8 cellular contexts compared by ENCODE assay signal in genomic region chr6:142943746-142944125, GRCh38. TPM values are rescaled to one million over a fixed set of nuclear protein-coding genes. Genes with fewer than 3 reads are reported as not detected.
DNase-seq lines count a peak whose midpoint lies in the region; FAIRE-seq and TF ChIP-seq lines count a peak whose summit lies in the region.

No MANE protein-coding gene starts in this region.

- POLR2A ChIA-PET in AG04450 (lab: Yijun Ruan, JAX): no interaction called here

- peak overlapping the region; percentile 99 for H3K4me3 ChIP-seq in AG04450 (ENCODE audit: low read depth, low read length)
- H3K4me3 ChIP-seq in Jurkat, Clone E6-1 (ENCODE audit: low read length): peak overlapping the region; percentile 88
- peak overlapping the region; percentile 83 to 99 for H3K4me3 ChIP-seq in esophagus (ENCODE audit: low read depth in 1 of 2, low read length in 2 of 2)

- no peak for FAIRE-seq in D721Med (lab: Jason Lieb, UNC)

- H3K27ac ChIP-seq in AG04450 (ENCODE audit: low read depth, low read length): peak overlapping the region; percentile 91
- peak overlapping the region; percentile 99 for H3K27ac ChIP-seq in esophagus (ENCODE audit: low read depth in 2 of 2, low read length in 1 of 2)

- TF ChIP-seq CTCF in AG04450 (IDR thresholded peaks at IDR 0.05; ENCODE audit: low read depth, low read length): no peak
- no peak for TF ChIP-seq CTCF in D721Med (IDR thresholded peaks at IDR 0.05; ENCODE audit: insufficient read depth, missing control alignments)

- CTCF ChIA-PET in AG04450 (lab: Charles Lee): interaction anchor here (0.9 to 3.3 kb wide), 7 partner anchors 10 to 247 kb away, joined by 3 to 9 read pairs (median 4); no protein-coding TSS in a partner anchor

- no peaks in the 10 kb centered on the region; the same call in 1 of the 2 replicates for H3K9me3 ChIP-seq in AG04450 (ENCODE audit: control insufficient read depth, insufficient read depth, low read length)
- no peaks in the 10 kb centered on the region for H3K9me3 ChIP-seq in esophagus (ENCODE audit: control insufficient read depth in 2 of 2, insufficient read depth in 1 of 2, low read depth in 1 of 2, low read length in 1 of 2)

- no peaks in the 10 kb centered on the region for H3K27me3 ChIP-seq in AG04450 (ENCODE audit: control insufficient read depth, insufficient read depth, low read length)
- no peaks in the 10 kb centered on the region for H3K27me3 ChIP-seq in esophagus (ENCODE audit: control insufficient read depth in 1 of 2, insufficient read depth in 2 of 2, low read length in 2 of 2)

- H3K4me1 ChIP-seq in esophagus (ENCODE audit: control insufficient read depth in 2 of 2, insufficient read depth in 2 of 2, low read length in 1 of 2): no peaks in the 10 kb centered on the region

- no peaks in the 10 kb centered on the region for H3K36me3 ChIP-seq in esophagus (ENCODE audit: control insufficient read depth in 2 of 2, insufficient read depth in 2 of 2, low read length in 1 of 2)

- no peak for DNase-seq in AG04450 (ENCODE audit: low read depth, low spot score)
- peak; percentile 88 for DNase-seq in Jurkat, Clone E6-1 (ENCODE audit: low read depth, low spot score)
- DNase-seq in activated CD8-positive, alpha-beta memory T cell treated with anti-CD3 and anti-CD28 coated beads, Interleukin-2, amount 50 U/mL, for 48 hours: peak; percentile 75
- peak in 29 of 56 donors; percentile 6 to 81 (median 63) for DNase-seq in nucleus accumbens (lab: John Stamatoyannopoulos, UW)
- no peak for DNase-seq in NCI-H1694 treated with DMSO at 0.1 percent for 48 hours (lab: John Stamatoyannopoulos, UW)
- DNase-seq in HuH-7.5 (ENCODE audit: low spot score): no peak
- no peak for DNase-seq in D721Med (ENCODE audit: insufficient read length, low spot score)

- 20 to 22% methylated on average over 8 of the region's 8 CpGs for WGBS in esophagus, 2 donors

RNA-seq across cellular contexts. Expression of gene HIVEP2, which starts 1.2 kb away (rescaled TPM):
- polyA plus RNA-seq in AG04450 (2011; rRNA removed) (4.9 and 6.9 TPM in 2 replicates), esophagus (1 to 10 TPM; 3.0 to 4.8 TPM)
- polyA minus RNA-seq in AG04450 (2011; rRNA and poly(A)+ RNA removed): 13.7 and 14.5 TPM in 2 replicates
- polyA plus RNA-seq in Jurkat, Clone E6-1 (2012; ENCODE audit: insufficient read depth, insufficient read length): 10.4 TPM

Comparison
In these comparisons a context has a peak if more than half of its experiments do, and no peak if none do; other contexts are left out.
1. DNase-seq: peak in Jurkat, Clone E6-1 (single experiment), activated CD8-positive, alpha-beta memory T cell treated with anti-CD3 and anti-CD28 coated beads, Interleukin-2, amount 50 U/mL, for 48 hours (single experiment) and nucleus accumbens (29 of 56); none in AG04450 (single experiment), NCI-H1694 treated with DMSO at 0.1 percent for 48 hours (single experiment), HuH-7.5 (single experiment) and D721Med (single experiment).
2. Peak in every context shown above with its lines, with median percentiles within 50 percentile points of each other: H3K4me3 ChIP-seq.